Comparison of ENCODE assay signal across 1 cellular context in the genomic region with DNA sequence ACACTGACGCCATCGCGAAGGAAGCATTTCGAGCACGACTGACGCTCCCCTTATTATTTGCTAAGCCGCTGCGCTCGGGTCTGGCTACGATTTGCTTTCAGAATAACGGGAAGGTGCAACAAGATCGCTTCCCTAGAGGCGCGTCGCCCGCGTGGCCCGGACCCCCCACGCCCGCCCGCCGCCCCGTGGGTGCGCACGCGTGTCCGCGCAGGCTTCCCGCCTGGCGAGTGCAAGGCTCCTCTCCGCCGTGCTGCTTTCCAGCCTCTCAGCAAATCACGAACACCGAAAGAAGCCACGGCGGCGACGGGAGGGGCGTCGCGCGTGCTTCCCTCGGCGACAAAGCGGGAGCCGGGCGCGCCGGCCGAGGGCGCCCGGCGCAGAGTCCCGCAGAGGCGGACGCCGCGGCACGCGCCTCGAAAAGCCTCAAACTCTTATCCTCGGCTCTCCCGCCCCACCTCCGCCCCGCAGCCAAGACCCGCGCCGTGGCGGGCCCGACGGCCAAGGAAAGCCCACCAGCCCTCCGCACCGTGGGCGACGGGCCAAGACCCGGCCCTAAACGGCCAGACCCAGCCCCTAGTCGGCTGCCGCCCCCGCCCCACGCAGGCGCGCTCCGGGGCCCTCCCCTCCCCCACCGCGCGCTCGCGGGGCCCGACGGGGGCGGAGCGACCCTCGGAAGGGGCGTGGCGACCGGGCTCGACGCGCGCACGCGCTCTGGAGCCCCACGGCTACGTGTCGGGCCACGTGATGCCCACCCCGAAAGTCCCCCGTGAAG.
TF ChIP-seq lines count a peak whose summit lies in the region.

No MANE protein-coding gene starts in this region.

TF ChIP-seq in HepG2, 621 proteins besides CTCF, POLR2A, EP300 and RAD21 (continued from another document and continues in another):
- TF ChIP-seq, protein P1, sequence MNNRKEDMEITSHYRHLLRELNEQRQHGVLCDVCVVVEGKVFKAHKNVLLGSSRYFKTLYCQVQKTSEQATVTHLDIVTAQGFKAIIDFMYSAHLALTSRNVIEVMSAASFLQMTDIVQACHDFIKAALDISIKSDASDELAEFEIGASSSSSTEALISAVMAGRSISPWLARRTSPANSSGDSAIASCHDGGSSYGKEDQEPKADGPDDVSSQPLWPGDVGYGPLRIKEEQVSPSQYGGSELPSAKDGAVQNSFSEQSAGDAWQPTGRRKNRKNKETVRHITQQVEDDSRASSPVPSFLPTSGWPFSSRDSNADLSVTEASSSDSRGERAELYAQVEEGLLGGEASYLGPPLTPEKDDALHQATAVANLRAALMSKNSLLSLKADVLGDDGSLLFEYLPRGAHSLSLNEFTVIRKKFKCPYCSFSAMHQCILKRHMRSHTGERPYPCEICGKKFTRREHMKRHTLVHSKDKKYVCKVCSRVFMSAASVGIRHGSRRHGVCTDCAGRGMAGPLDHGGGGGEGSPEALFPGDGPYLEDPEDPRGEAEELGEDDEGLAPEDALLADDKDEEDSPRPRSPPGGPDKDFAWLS (CRISPR knock-in tag; IDR thresholded peaks at IDR 0.05; ENCODE audit: borderline replicate concordance), result no peak
- TF ChIP-seq, protein P2, sequence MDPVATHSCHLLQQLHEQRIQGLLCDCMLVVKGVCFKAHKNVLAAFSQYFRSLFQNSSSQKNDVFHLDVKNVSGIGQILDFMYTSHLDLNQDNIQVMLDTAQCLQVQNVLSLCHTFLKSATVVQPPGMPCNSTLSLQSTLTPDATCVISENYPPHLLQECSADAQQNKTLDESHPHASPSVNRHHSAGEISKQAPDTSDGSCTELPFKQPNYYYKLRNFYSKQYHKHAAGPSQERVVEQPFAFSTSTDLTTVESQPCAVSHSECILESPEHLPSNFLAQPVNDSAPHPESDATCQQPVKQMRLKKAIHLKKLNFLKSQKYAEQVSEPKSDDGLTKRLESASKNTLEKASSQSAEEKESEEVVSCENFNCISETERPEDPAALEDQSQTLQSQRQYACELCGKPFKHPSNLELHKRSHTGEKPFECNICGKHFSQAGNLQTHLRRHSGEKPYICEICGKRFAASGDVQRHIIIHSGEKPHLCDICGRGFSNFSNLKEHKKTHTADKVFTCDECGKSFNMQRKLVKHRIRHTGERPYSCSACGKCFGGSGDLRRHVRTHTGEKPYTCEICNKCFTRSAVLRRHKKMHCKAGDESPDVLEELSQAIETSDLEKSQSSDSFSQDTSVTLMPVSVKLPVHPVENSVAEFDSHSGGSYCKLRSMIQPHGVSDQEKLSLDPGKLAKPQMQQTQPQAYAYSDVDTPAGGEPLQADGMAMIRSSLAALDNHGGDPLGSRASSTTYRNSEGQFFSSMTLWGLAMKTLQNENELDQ (CRISPR knock-in tag; IDR thresholded peaks at IDR 0.05; ENCODE audit: borderline replicate concordance), result no peak
- TF ChIP-seq ZC3H13 (CRISPR knock-in tag; IDR thresholded peaks at IDR 0.05) (peak; percentile 90), MED1 (CRISPR knock-in tag; IDR thresholded peaks at IDR 0.05) (no peak; the same call in 1 of the 2 replicates), JUN (CRISPR knock-in tag; IDR thresholded peaks at IDR 0.05) (peak; percentile 52; the same call in 1 of the 2 replicates), CCDC6 (CRISPR knock-in tag; IDR thresholded peaks at IDR 0.05) (0 out of 2 replicates have a peak, but pooled peaks have one; percentile 62), NR2F1 (CRISPR knock-in tag; IDR thresholded peaks at IDR 0.05) (no peak), POGZ (CRISPR knock-in tag; IDR thresholded peaks at IDR 0.05) (peak; percentile 39; the same call in 1 of the 2 replicates), SMAD1 (CRISPR knock-in tag; IDR thresholded peaks at IDR 0.05; ENCODE audit: borderline replicate concordance, low read depth) (peak; percentile 70; the same call in 1 of the 2 replicates), NFKBIZ (CRISPR knock-in tag; IDR thresholded peaks at IDR 0.05) (no peak), MXI1 (IDR thresholded peaks at IDR 0.05; ENCODE audit: borderline replicate concordance, low read depth, low read length) (peak; percentile 48; the same call in 2 of the 3 replicates), SAP130 (CRISPR knock-in tag; IDR thresholded peaks at IDR 0.05; ENCODE audit: low read depth) (peak; percentile 57), SRF (IDR thresholded peaks at IDR 0.05; ENCODE audit: low read depth, low read length) (peak; percentile 18; the same call in 1 of the 2 replicates), THAP11 (CRISPR knock-in tag; IDR thresholded peaks at IDR 0.05) (peak; percentile 30), ZNF510 (CRISPR knock-in tag; IDR thresholded peaks at IDR 0.05; ENCODE audit: low read depth) (0 out of 2 replicates have a peak, but pooled peaks have one; percentile 37), ZNF230 (CRISPR knock-in tag; IDR thresholded peaks at IDR 0.05) (peak; percentile 75; the same call in 1 of the 2 replicates), ZNF746 (CRISPR knock-in tag; IDR thresholded peaks at IDR 0.05) (peak; percentile 4; the same call in 1 of the 2 replicates), MYC (CRISPR knock-in tag; IDR thresholded peaks at IDR 0.05; ENCODE audit: borderline replicate concordance) (peak; percentile 71; the same call in 1 of the 2 replicates), MAFK (conservative IDR thresholded peaks at IDR 0.05 in 1 of 2, IDR thresholded peaks at IDR 0.05 in 1 of 2; ENCODE audit: low read length in 2 of 2) (no peak), SRSF1 (optimal IDR thresholded peaks at IDR 0.05; ENCODE audit: low read depth, low read length) (peak; percentile 37), ZNF570 (CRISPR knock-in tag; IDR thresholded peaks at IDR 0.05; ENCODE audit: borderline replicate concordance) (0 out of 2 replicates have a peak, but pooled peaks have one; percentile 66), RFX3 (CRISPR knock-in tag; IDR thresholded peaks at IDR 0.05) (no peak), NCOA1 (CRISPR knock-in tag; IDR thresholded peaks at IDR 0.05) (no peak), ZNF251 (CRISPR knock-in tag; IDR thresholded peaks at IDR 0.05) (0 out of 2 replicates have a peak, but pooled peaks have one; percentile 71)
- TF ChIP-seq, protein P3, sequence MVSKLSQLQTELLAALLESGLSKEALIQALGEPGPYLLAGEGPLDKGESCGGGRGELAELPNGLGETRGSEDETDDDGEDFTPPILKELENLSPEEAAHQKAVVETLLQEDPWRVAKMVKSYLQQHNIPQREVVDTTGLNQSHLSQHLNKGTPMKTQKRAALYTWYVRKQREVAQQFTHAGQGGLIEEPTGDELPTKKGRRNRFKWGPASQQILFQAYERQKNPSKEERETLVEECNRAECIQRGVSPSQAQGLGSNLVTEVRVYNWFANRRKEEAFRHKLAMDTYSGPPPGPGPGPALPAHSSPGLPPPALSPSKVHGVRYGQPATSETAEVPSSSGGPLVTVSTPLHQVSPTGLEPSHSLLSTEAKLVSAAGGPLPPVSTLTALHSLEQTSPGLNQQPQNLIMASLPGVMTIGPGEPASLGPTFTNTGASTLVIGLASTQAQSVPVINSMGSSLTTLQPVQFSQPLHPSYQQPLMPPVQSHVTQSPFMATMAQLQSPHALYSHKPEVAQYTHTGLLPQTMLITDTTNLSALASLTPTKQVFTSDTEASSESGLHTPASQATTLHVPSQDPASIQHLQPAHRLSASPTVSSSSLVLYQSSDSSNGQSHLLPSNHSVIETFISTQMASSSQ (IDR thresholded peaks at IDR 0.05; ENCODE audit: low read depth), result no peak
- TF ChIP-seq, protein P3 (CRISPR knock-in tag; IDR thresholded peaks at IDR 0.05; ENCODE audit: borderline replicate concordance), result peak; percentile 48; the same call in 1 of the 2 replicates
- TF ChIP-seq, protein P4, sequence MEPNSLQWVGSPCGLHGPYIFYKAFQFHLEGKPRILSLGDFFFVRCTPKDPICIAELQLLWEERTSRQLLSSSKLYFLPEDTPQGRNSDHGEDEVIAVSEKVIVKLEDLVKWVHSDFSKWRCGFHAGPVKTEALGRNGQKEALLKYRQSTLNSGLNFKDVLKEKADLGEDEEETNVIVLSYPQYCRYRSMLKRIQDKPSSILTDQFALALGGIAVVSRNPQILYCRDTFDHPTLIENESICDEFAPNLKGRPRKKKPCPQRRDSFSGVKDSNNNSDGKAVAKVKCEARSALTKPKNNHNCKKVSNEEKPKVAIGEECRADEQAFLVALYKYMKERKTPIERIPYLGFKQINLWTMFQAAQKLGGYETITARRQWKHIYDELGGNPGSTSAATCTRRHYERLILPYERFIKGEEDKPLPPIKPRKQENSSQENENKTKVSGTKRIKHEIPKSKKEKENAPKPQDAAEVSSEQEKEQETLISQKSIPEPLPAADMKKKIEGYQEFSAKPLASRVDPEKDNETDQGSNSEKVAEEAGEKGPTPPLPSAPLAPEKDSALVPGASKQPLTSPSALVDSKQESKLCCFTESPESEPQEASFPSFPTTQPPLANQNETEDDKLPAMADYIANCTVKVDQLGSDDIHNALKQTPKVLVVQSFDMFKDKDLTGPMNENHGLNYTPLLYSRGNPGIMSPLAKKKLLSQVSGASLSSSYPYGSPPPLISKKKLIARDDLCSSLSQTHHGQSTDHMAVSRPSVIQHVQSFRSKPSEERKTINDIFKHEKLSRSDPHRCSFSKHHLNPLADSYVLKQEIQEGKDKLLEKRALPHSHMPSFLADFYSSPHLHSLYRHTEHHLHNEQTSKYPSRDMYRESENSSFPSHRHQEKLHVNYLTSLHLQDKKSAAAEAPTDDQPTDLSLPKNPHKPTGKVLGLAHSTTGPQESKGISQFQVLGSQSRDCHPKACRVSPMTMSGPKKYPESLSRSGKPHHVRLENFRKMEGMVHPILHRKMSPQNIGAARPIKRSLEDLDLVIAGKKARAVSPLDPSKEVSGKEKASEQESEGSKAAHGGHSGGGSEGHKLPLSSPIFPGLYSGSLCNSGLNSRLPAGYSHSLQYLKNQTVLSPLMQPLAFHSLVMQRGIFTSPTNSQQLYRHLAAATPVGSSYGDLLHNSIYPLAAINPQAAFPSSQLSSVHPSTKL (CRISPR knock-in tag; IDR thresholded peaks at IDR 0.05), result peak; percentile 72
- TF ChIP-seq, protein P5, sequence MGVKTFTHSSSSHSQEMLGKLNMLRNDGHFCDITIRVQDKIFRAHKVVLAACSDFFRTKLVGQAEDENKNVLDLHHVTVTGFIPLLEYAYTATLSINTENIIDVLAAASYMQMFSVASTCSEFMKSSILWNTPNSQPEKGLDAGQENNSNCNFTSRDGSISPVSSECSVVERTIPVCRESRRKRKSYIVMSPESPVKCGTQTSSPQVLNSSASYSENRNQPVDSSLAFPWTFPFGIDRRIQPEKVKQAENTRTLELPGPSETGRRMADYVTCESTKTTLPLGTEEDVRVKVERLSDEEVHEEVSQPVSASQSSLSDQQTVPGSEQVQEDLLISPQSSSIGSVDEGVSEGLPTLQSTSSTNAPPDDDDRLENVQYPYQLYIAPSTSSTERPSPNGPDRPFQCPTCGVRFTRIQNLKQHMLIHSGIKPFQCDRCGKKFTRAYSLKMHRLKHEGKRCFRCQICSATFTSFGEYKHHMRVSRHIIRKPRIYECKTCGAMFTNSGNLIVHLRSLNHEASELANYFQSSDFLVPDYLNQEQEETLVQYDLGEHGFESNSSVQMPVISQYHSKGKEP (CRISPR knock-in tag; IDR thresholded peaks at IDR 0.05), result no peak
- TF ChIP-seq, protein P6, sequence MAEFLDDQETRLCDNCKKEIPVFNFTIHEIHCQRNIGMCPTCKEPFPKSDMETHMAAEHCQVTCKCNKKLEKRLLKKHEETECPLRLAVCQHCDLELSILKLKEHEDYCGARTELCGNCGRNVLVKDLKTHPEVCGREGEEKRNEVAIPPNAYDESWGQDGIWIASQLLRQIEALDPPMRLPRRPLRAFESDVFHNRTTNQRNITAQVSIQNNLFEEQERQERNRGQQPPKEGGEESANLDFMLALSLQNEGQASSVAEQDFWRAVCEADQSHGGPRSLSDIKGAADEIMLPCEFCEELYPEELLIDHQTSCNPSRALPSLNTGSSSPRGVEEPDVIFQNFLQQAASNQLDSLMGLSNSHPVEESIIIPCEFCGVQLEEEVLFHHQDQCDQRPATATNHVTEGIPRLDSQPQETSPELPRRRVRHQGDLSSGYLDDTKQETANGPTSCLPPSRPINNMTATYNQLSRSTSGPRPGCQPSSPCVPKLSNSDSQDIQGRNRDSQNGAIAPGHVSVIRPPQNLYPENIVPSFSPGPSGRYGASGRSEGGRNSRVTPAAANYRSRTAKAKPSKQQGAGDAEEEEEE (CRISPR knock-in tag; IDR thresholded peaks at IDR 0.05; ENCODE audit: borderline replicate concordance), result no peak
- TF ChIP-seq, protein P7, sequence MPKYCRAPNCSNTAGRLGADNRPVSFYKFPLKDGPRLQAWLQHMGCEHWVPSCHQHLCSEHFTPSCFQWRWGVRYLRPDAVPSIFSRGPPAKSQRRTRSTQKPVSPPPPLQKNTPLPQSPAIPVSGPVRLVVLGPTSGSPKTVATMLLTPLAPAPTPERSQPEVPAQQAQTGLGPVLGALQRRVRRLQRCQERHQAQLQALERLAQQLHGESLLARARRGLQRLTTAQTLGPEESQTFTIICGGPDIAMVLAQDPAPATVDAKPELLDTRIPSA (CRISPR knock-in tag; IDR thresholded peaks at IDR 0.05; ENCODE audit: borderline replicate concordance), result peak; percentile 77; the same call in 1 of the 2 replicates
- TF ChIP-seq, protein P8, sequence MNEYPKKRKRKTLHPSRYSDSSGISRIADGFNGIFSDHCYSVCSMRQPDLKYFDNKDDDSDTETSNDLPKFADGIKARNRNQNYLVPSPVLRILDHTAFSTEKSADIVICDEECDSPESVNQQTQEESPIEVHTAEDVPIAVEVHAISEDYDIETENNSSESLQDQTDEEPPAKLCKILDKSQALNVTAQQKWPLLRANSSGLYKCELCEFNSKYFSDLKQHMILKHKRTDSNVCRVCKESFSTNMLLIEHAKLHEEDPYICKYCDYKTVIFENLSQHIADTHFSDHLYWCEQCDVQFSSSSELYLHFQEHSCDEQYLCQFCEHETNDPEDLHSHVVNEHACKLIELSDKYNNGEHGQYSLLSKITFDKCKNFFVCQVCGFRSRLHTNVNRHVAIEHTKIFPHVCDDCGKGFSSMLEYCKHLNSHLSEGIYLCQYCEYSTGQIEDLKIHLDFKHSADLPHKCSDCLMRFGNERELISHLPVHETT (CRISPR knock-in tag; conservative IDR thresholded peaks at IDR 0.05), result peak; percentile 71
- TF ChIP-seq, protein P9, sequence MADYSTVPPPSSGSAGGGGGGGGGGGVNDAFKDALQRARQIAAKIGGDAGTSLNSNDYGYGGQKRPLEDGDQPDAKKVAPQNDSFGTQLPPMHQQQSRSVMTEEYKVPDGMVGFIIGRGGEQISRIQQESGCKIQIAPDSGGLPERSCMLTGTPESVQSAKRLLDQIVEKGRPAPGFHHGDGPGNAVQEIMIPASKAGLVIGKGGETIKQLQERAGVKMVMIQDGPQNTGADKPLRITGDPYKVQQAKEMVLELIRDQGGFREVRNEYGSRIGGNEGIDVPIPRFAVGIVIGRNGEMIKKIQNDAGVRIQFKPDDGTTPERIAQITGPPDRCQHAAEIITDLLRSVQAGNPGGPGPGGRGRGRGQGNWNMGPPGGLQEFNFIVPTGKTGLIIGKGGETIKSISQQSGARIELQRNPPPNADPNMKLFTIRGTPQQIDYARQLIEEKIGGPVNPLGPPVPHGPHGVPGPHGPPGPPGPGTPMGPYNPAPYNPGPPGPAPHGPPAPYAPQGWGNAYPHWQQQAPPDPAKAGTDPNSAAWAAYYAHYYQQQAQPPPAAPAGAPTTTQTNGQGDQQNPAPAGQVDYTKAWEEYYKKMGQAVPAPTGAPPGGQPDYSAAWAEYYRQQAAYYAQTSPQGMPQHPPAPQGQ (CRISPR knock-in tag; IDR thresholded peaks at IDR 0.05; ENCODE audit: borderline replicate concordance), result peak; percentile 51; the same call in 1 of the 2 replicates
